Comparison of ENCODE assay signal across 22 cellular contexts in genomic region chr12:123757555-123757954, GRCh38. TPM values are rescaled to one million over a fixed set of nuclear protein-coding genes. Genes with fewer than 3 reads are reported as not detected.
A peak's percentile ranks its signal among the peaks of the same experiment; 100 is the strongest.
DNase-seq lines count a peak whose midpoint lies in the region; ATAC-seq and TF ChIP-seq lines count a peak whose summit lies in the region.
"Had no signal": no experiment of that assay in that cellular context is flagged by ENCODE, and none has a peak within 500 bp of the region (broad histone marks: within the 10 kb centered on the region; RNA-seq: fewer than 3 reads in every experiment).

No MANE protein-coding gene starts in this region.

- H4K20me1 ChIP-seq in H9 (ENCODE audit: control insufficient read depth, insufficient read depth, insufficient read length) = no peaks in the 10 kb centered on the region

- H4K91ac ChIP-seq in H9 (ENCODE audit: insufficient read length, low read depth, low read length) = no peak overlapping the region

- H2AK5ac ChIP-seq in H9 (ENCODE audit: insufficient read length, low read length) = no peak overlapping the region

- no peak overlapping the region for H2BK12ac ChIP-seq in H9 (ENCODE audit: insufficient read length, low read depth, low read length)

- intact Hi-C loops in body of pancreas (cut with DNase I) = no loop called here

- peaks cover 0 to 4% of the 10 kb centered on the region in 2 donors for H3K27me3 ChIP-seq in body of pancreas
- H3K27me3 ChIP-seq in thoracic aorta (replicated peaks; ENCODE audit: insufficient read depth) = no peaks in the 10 kb centered on the region
- no peaks in the 10 kb centered on the region for H3K27me3 ChIP-seq in H9 (ENCODE audit: insufficient read depth, low read length)
- H3K27me3 ChIP-seq: thyroid gland had no signal

- H3K4me1 ChIP-seq in body of pancreas (peaks cover 11% of the 10 kb centered on the region), thoracic aorta (ENCODE audit: control insufficient read depth in 1 of 2, low read depth in 2 of 2) (peaks cover 12 to 26% of the 10 kb centered on the region in 2 donors), H9 (ENCODE audit: insufficient read depth, low read length) (no peaks in the 10 kb centered on the region)
- H3K4me1 ChIP-seq: psoas muscle had no signal

- H3K14ac ChIP-seq in H9 (ENCODE audit: insufficient read depth, low read length) = no peak overlapping the region

- H3K4ac ChIP-seq in H9 (ENCODE audit: low read depth, low read length) = no peak overlapping the region

- H3K4me1 Mint-ChIP-seq in H9 = peaks cover 5 to 6% of the 10 kb centered on the region in 2 experiments

- ATAC-seq in body of pancreas (no peak), thoracic aorta (ENCODE audit: insufficient number of reproducible peaks, low FRiP score, low read depth) (peak; percentile 72), GM21576 (IDR thresholded peaks at IDR 0.05; ENCODE audit: unreplicated experiment) (no peak)
- ATAC-seq: heart left ventricle; naive thymus-derived CD4-positive, alpha-beta T cell; T-cell had no signal

- no peak overlapping the region for H2BK15ac ChIP-seq in H9 (ENCODE audit: low read depth, low read length)

- peaks cover 21 to 45% (median 35%) of the 10 kb centered on the region in 3 experiments; a peak in 6 of 7 replicates for H3K36me3 Mint-ChIP-seq in H9 (ENCODE audit: insufficient read depth in 1 of 3, low read depth in 3 of 3)

- no peak overlapping the region for H3K4me3 ChIP-seq in body of pancreas
- no peak overlapping the region for H3K4me3 ChIP-seq in fibroblast of villous mesenchyme (ENCODE audit: low read depth, low read length)
- no peak overlapping the region for H3K4me3 ChIP-seq in thoracic aorta
- H3K4me3 ChIP-seq: dorsolateral prefrontal cortex, heart left ventricle, psoas muscle, thyroid gland had no signal

- H3K27ac ChIP-seq in body of pancreas = no peak overlapping the region
- H3K27ac ChIP-seq in thoracic aorta = peak overlapping the region in 1 of 2 donors; percentile 47
- H3K27ac ChIP-seq in H9 (ENCODE audit: insufficient read length, low read depth, low read length) = no peak overlapping the region
- H3K27ac ChIP-seq: dorsolateral prefrontal cortex, heart left ventricle, psoas muscle, thyroid gland had no signal

- no peak overlapping the region for H2AFZ ChIP-seq in H9 (ENCODE audit: low read length)

- no peak for TF ChIP-seq POLR2A in body of pancreas (IDR thresholded peaks at IDR 0.05)

- no peak overlapping the region for H2BK20ac ChIP-seq in H9 (ENCODE audit: low read depth, low read length, poor library complexity, severe bottlenecking)

- no peak overlapping the region for H3T11ph ChIP-seq in H9 (ENCODE audit: low read length)

- no peak overlapping the region for H3K56ac ChIP-seq in H9 (ENCODE audit: insufficient read length, low read depth, low read length)

- no peak overlapping the region for H3K4me3 Mint-ChIP-seq in H9
- H3K4me3 Mint-ChIP-seq: CD4-positive, alpha-beta T cell; naive thymus-derived CD4-positive, alpha-beta T cell; T-cell had no signal

- TF ChIP-seq CTCF in body of pancreas (IDR thresholded peaks at IDR 0.05) (no peak), fibroblast of villous mesenchyme (IDR thresholded peaks at IDR 0.05; ENCODE audit: insufficient read depth, low read depth, low read length) (no peak), thoracic aorta (IDR thresholded peaks at IDR 0.05) (no peak), H9 (conservative IDR thresholded peaks at IDR 0.05) (no peak)

- H2BK120ac ChIP-seq in H9 (ENCODE audit: low read depth, low read length, poor library complexity, severe bottlenecking) = no peak overlapping the region

- H3K27ac Mint-ChIP-seq in H9 = no peak overlapping the region
- H3K27ac Mint-ChIP-seq: CD4-positive, alpha-beta T cell; naive thymus-derived CD4-positive, alpha-beta T cell; T-cell had no signal

- DNase-seq in HCEC 1CT (peak; percentile 87), body of pancreas (peak in 3 of 4 donors; percentile 19 to 48 (median 29)), fibroblast of villous mesenchyme (ENCODE audit: low read depth) (peak; percentile 56), thoracic aorta (ENCODE audit: low spot score) (peak; percentile 67), NAMALWA (ENCODE audit: low spot score) (no peak), H9 (no peak), NCI-H2081 treated with DMSO at 0.1 percent for 48 hours (lab: John Stamatoyannopoulos, UW) (no peak)
- DNase-seq: activated CD4-positive, alpha-beta T cell treated with anti-CD3 and anti-CD28 coated beads, Interleukin-2, amount 50 U/mL, for 1 hour; activated naive CD4-positive, alpha-beta T cell; CD4-positive, alpha-beta T cell; DMS53; heart left ventricle; naive thymus-derived CD4-positive, alpha-beta T cell; NCI-H187 treated with DMSO at 0.1 percent for 48 hours; NCI-H526; SHP77; T-cell had no signal

- no peak overlapping the region for H4K8ac ChIP-seq in H9 (replicated peaks; ENCODE audit: insufficient read length, low read depth, low read length)

- H3K23ac ChIP-seq in H9 (ENCODE audit: insufficient read length, low read depth, low read length) = no peak overlapping the region

- H3K18ac ChIP-seq in H9 (ENCODE audit: insufficient read length, low read depth, low read length) = no peak overlapping the region

- H3K9me3 ChIP-seq in body of pancreas (no peaks in the 10 kb centered on the region), thoracic aorta (no peaks in the 10 kb centered on the region), H9 (ENCODE audit: control insufficient read depth, low read depth, low read length) (no peaks in the 10 kb centered on the region)
- H3K9me3 ChIP-seq: heart left ventricle, psoas muscle, thyroid gland had no signal

- no peaks in the 10 kb centered on the region for H3K79me1 ChIP-seq in H9 (ENCODE audit: insufficient read depth, low read depth, low read length, poor library complexity, severe bottlenecking)

- no peak overlapping the region for H3K9ac ChIP-seq in H9 (ENCODE audit: extremely low read depth, insufficient read length, low read length)

- H3K4me2 ChIP-seq in H9 (ENCODE audit: insufficient read depth, insufficient read length, low read length) = no peak overlapping the region

- H4K5ac ChIP-seq in H9 (ENCODE audit: insufficient read length, low read depth, low read length) = no peak overlapping the region

- H3K79me2 ChIP-seq in H9 (ENCODE audit: insufficient read depth, low read length) = no peaks in the 10 kb centered on the region

- WGBS in body of pancreas, 2 donors = 87% methylated on average over 6 of the region's 6 CpGs
- WGBS in H9 (ENCODE audit: extremely low coverage, insufficient read length, low lambda C conversion rate) = no CpG with 5 or more reads among the region's 6 CpGs

- H3K9me3 Mint-ChIP-seq in H9 = no peaks in the 10 kb centered on the region
- H3K9me3 Mint-ChIP-seq: CD4-positive, alpha-beta T cell; naive thymus-derived CD4-positive, alpha-beta T cell; T-cell had no signal

- H3K23me2 ChIP-seq in H9 (ENCODE audit: insufficient read length, low read depth, low read length, poor library complexity, severe bottlenecking) = peaks cover 8% of the 10 kb centered on the region

- H3K27me3 Mint-ChIP-seq in H9 (ENCODE audit: low read depth) = peaks cover 1% of the 10 kb centered on the region
- H3K27me3 Mint-ChIP-seq: CD4-positive, alpha-beta T cell; naive thymus-derived CD4-positive, alpha-beta T cell; T-cell had no signal

- H3K36me3 ChIP-seq in body of pancreas (replicated peaks in 1 of 2; ENCODE audit: insufficient read depth in 1 of 2, low read depth in 2 of 2) (peaks cover 0 to 1% of the 10 kb centered on the region in 2 donors), thoracic aorta (peaks cover 12% of the 10 kb centered on the region)

- no peak overlapping the region for H2BK5ac ChIP-seq in H9 (ENCODE audit: insufficient read length, low read length)

RNA-seq across cellular contexts. Expression of gene DNAH10, which starts 4.5 kb away (rescaled TPM):
- total RNA-seq in body of pancreas = under 1 TPM in 1 of 2 donors, not detected in 1; 0.26 TPM
- 0.43 and 0.64 TPM in 2 replicates for total RNA-seq in fibroblast of villous mesenchyme
- total RNA-seq in thoracic aorta = under 1 TPM; under 0.01 to 0.14 TPM
- total RNA-seq in H9 (2021) = 0.17 and 0.22 TPM in 2 replicates
- total RNA-seq: lung microvascular endothelial cell had no signal

RNA-seq across cellular contexts. Expression of gene ATP6V0A2, which starts 45.4 kb away (rescaled TPM):
- total RNA-seq in body of pancreas (10 to 100 TPM in 1 of 2 donors, 1 to 10 TPM in 1; 6.6 to 15.8 TPM), fibroblast of villous mesenchyme (22.5 and 28.0 TPM in 2 replicates), thoracic aorta (10 to 100 TPM; 14.1 to 32.9 TPM), H9 (2021) (56.9 and 58.0 TPM in 2 replicates)

Comparison
In these comparisons a context has a peak if more than half of its experiments do, and no peak if none do; other contexts are left out.
1. DNase-seq: peak in HCEC 1CT (single experiment), body of pancreas (3 of 4), fibroblast of villous mesenchyme (single experiment) and thoracic aorta (single experiment); none in NAMALWA (single experiment), H9 (single experiment) and NCI-H2081 treated with DMSO at 0.1 percent for 48 hours (single experiment).